17 cellular contexts compared by ENCODE assay signal in the genomic region with DNA sequence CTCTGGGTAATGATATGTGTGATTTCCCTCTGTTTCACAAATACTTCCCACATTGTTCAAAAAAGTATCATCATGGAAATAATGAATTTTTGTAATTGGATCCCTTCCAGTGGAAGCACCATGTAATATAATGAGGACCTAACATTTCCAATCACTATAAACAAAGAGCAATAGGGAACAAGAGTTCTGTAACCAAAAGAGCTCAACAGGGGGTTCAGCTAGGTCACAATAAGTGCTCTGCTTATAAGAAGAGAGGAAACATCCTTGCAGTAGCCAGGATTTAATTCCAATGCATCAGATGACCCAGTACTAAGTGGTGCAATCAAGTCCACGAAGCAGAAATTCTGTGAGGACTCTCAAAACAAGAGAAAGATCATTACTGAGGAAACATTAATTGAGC. TPM values are rescaled to one million over a fixed set of nuclear protein-coding genes. Genes with fewer than 3 reads are reported as not detected.
DNase-seq lines count a peak whose midpoint lies in the region; ATAC-seq lines count a peak whose summit lies in the region.
"Had no signal": no experiment of that assay in that cellular context is flagged by ENCODE, and none has a peak within 500 bp of the region (broad histone marks: within the 10 kb centered on the region; RNA-seq: fewer than 3 reads in every experiment).

No MANE protein-coding gene starts in this region.

- no peaks in the 10 kb centered on the region for H3K36me3 ChIP-seq in H7 (replicated peaks; ENCODE audit: control insufficient read depth, insufficient read depth, low read length)
- H3K36me3 ChIP-seq: cardiac muscle cell, esophagus squamous epithelium had no signal

- no peak overlapping the region for H3K4me3 ChIP-seq in H7 (ENCODE audit: insufficient read depth, low read depth, low read length)
- H3K4me3 ChIP-seq: cardiac muscle cell, esophagus squamous epithelium had no signal

- no peak for ATAC-seq in stimulated activated naive CD8-positive, alpha-beta T cell treated with anti-CD3 and anti-CD28 coated beads, Interleukin-15, Interleukin-2, amounts not matched to agents 100 U/mL and 50 U/mL, for 24 hours
- ATAC-seq in T-helper 17 cell: no peak
- no peak for ATAC-seq in HG03457 (IDR thresholded peaks at IDR 0.05; ENCODE audit: unreplicated experiment)
- ATAC-seq: activated naive CD4-positive, alpha-beta T cell treated with anti-CD3 and anti-CD28 coated beads, Interleukin-2, amount 50 U/mL, for 72 hours had no signal

- H3K27me3 ChIP-seq in H7 (ENCODE audit: control insufficient read depth, insufficient read depth, low read length): no peaks in the 10 kb centered on the region
- H3K27me3 ChIP-seq: cardiac muscle cell, esophagus squamous epithelium had no signal

- H3K36me3 Mint-ChIP-seq in stimulated activated naive CD8-positive, alpha-beta T cell treated with anti-CD3 and anti-CD28 coated beads, Interleukin-15, Interleukin-2, amounts not matched to agents 100 ng/mL and 50 ng/mL, for 24 hours (ENCODE audit: low read depth): peaks cover 22% of the 10 kb centered on the region
- peaks cover 14% of the 10 kb centered on the region for H3K36me3 Mint-ChIP-seq in T-helper 17 cell (ENCODE audit: low read depth)

- DNase-seq in stimulated activated naive CD8-positive, alpha-beta T cell treated with anti-CD3 and anti-CD28 coated beads, Interleukin-15, Interleukin-2, amounts not matched to agents 100 U/mL and 50 U/mL, for 24 hours: no peak
- DNase-seq in T-helper 17 cell (no peak), fibroblast of gingiva (ENCODE audit: low read depth) (peak; percentile 80), DMS153 treated with DMSO at 0.1 percent for 48 hours (lab: John Stamatoyannopoulos, UW; ENCODE audit: unreplicated experiment) (no peak), SK-N-DZ (ENCODE audit: low spot score) (no peak), H7 (no peak)
- DNase-seq: DMS53; esophagus squamous epithelium; head of caudate nucleus; NCI-H2081; NCI-H82; stimulated activated CD4-positive, alpha-beta T cell treated with anti-CD3 and anti-CD28 coated beads, Interleukin-1b, Interleukin-23, amount 100 ng/mL, for 48 hours; T-helper 1 cell had no signal

- H3K9me3 Mint-ChIP-seq in stimulated activated naive CD8-positive, alpha-beta T cell treated with anti-CD3 and anti-CD28 coated beads, Interleukin-15, Interleukin-2, amounts not matched to agents 100 ng/mL and 50 ng/mL, for 24 hours: no peaks in the 10 kb centered on the region

- H3K4me1 Mint-ChIP-seq in stimulated activated naive CD8-positive, alpha-beta T cell treated with anti-CD3 and anti-CD28 coated beads, Interleukin-15, Interleukin-2, amounts not matched to agents 100 ng/mL and 50 ng/mL, for 24 hours (ENCODE audit: low read depth): peaks cover 96% of the 10 kb centered on the region
- peaks cover 74% of the 10 kb centered on the region for H3K4me1 Mint-ChIP-seq in T-helper 17 cell

- H3K9me3 ChIP-seq in T-helper 17 cell (ENCODE audit: control insufficient read depth, low read length, poor library complexity, severe bottlenecking): no peaks in the 10 kb centered on the region
- H3K9me3 ChIP-seq: esophagus squamous epithelium had no signal

- H3K4me3 Mint-ChIP-seq in stimulated activated naive CD8-positive, alpha-beta T cell treated with anti-CD3 and anti-CD28 coated beads, Interleukin-15, Interleukin-2, amounts not matched to agents 100 ng/mL and 50 ng/mL, for 24 hours: no peak overlapping the region
- peak overlapping the region; percentile 49 for H3K4me3 Mint-ChIP-seq in T-helper 17 cell

- H3K27me3 Mint-ChIP-seq in stimulated activated naive CD8-positive, alpha-beta T cell treated with anti-CD3 and anti-CD28 coated beads, Interleukin-15, Interleukin-2, amounts not matched to agents 100 ng/mL and 50 ng/mL, for 24 hours: no peaks in the 10 kb centered on the region
- H3K27me3 Mint-ChIP-seq in T-helper 17 cell: no peaks in the 10 kb centered on the region

- H3K27ac Mint-ChIP-seq in stimulated activated naive CD8-positive, alpha-beta T cell treated with anti-CD3 and anti-CD28 coated beads, Interleukin-15, Interleukin-2, amounts not matched to agents 100 ng/mL and 50 ng/mL, for 24 hours: peak overlapping the region; percentile 67
- H3K27ac Mint-ChIP-seq in T-helper 17 cell: peak overlapping the region; percentile 97

RNA-seq across cellular contexts. Expression of a gene that starts 6.0 kb away (rescaled TPM):
- total RNA-seq in T-helper 17 cell: 100 to 1,000 TPM; 118 to 119 TPM
- polyA plus RNA-seq in SK-N-DZ (2014; cell fraction: cytosol; rRNA removed): 16.7 and 20.5 TPM in 2 replicates
- 5.9 and 10.0 TPM in 2 replicates for polyA plus RNA-seq in SK-N-DZ (2014; cell fraction: nucleus; rRNA removed)
- 40.7 and 62.7 TPM in 2 replicates for total RNA-seq in H7 (2014; rRNA removed; shearing (Covaris generic))
